ENCODE assay signal across 1 cellular context in genomic region chr1:229092377-229093257, GRCh38.
TF ChIP-seq lines count a peak whose summit lies in the region.

No MANE protein-coding gene starts in this region.

TF ChIP-seq in H1, 55 proteins besides CTCF, POLR2A, EP300 and RAD21:
- TF ChIP-seq SIX5 (IDR thresholded peaks at IDR 0.05; ENCODE audit: low read depth, low read length) (no peak), FOSL1 (IDR thresholded peaks at IDR 0.05; ENCODE audit: insufficient read depth, low read depth, low read length) (no peak), YY1 (IDR thresholded peaks at IDR 0.05; ENCODE audit: low read depth, low read length) (peak; percentile 53; the same call in 1 of the 2 replicates), RBBP5 (IDR thresholded peaks at IDR 0.05; ENCODE audit: borderline replicate concordance, low read depth, low read length) (0 out of 2 replicates have a peak, but pooled peaks have one; percentile 55)
TF ChIP-seq in H1: peak in this region for 2.
